ENCODE assay signal across 9 cellular contexts in genomic region chr17:78828470-78829185, GRCh38. TPM values are rescaled to one million over a fixed set of nuclear protein-coding genes. Genes with fewer than 3 reads are reported as not detected.
DNase-seq lines count a peak whose midpoint lies in the region; ATAC-seq lines count a peak whose summit lies in the region.
"Had no signal": no experiment of that assay in that cellular context is flagged by ENCODE, and none has a peak within 500 bp of the region (broad histone marks: within the 10 kb centered on the region; RNA-seq: fewer than 3 reads in every experiment).

No MANE protein-coding gene starts in this region.

- ATAC-seq in HG03442 (IDR thresholded peaks at IDR 0.05; ENCODE audit: unreplicated experiment): no peak
- ATAC-seq: gastroesophageal sphincter had no signal

- in situ Hi-C loops in SK-MEL-5 (cut with HindIII; ENCODE audit: low pct_unique_long_range_greater_than_20kb, low sequenced_read_pairs): loop anchor here (5.0 to 25.0 kb wide), 3 partner anchors 101 to 341 kb away; no protein-coding TSS in a partner anchor

- DNase-seq in AG08396 (ENCODE audit: low spot score) (peak; percentile 75), GM03348 (ENCODE audit: low spot score) (peak; percentile 55), SK-MEL-5 (ENCODE audit: low read depth, low spot score) (peak; percentile 76), fibroblast of peridontal ligament (ENCODE audit: extremely low read depth) (peak; percentile 58), CD1c-positive myeloid dendritic cell (ENCODE audit: extremely low spot score) (no peak), NCI-H128 (lab: John Stamatoyannopoulos, UW; ENCODE audit: unreplicated experiment) (no peak)
- DNase-seq in activated CD8-positive, alpha-beta memory T cell treated with anti-CD3 and anti-CD28 coated beads, Interleukin-2, amount 50 U/mL, for 48 hours: no peak

RNA-seq across cellular contexts. Expression of gene USP36, which starts 12.0 kb away (rescaled TPM):
- total RNA-seq in SK-MEL-5 (2014; rRNA removed; shearing (Covaris generic)): 96.8 and 116 TPM in 2 replicates
- 153 and 199 TPM in 2 replicates for polyA plus RNA-seq in SK-MEL-5 (2015; cell fraction: cytosol; rRNA removed)
- polyA plus RNA-seq in SK-MEL-5 (2015; cell fraction: nucleus; rRNA removed): 546 and 730 TPM in 2 replicates

RNA-seq across cellular contexts. Expression of gene CYTH1, which starts 46.6 kb away (rescaled TPM):
- 60.7 and 69.2 TPM in 2 replicates for total RNA-seq in SK-MEL-5 (2014; rRNA removed; shearing (Covaris generic))
- 94.5 and 109 TPM in 2 replicates for polyA plus RNA-seq in SK-MEL-5 (2015; cell fraction: cytosol; rRNA removed)
- 196 and 273 TPM in 2 replicates for polyA plus RNA-seq in SK-MEL-5 (2015; cell fraction: nucleus; rRNA removed)

Comparison
In these comparisons a context has a peak if more than half of its experiments do, and no peak if none do; other contexts are left out.
1. DNase-seq: peak in AG08396 (single experiment), GM03348 (single experiment), SK-MEL-5 (single experiment) and fibroblast of peridontal ligament (single experiment); none in CD1c-positive myeloid dendritic cell (single experiment), NCI-H128 (single experiment) and activated CD8-positive, alpha-beta memory T cell treated with anti-CD3 and anti-CD28 coated beads, Interleukin-2, amount 50 U/mL, for 48 hours (single experiment).